Comparison of ENCODE assay signal across 16 cellular contexts in the genomic region with DNA sequence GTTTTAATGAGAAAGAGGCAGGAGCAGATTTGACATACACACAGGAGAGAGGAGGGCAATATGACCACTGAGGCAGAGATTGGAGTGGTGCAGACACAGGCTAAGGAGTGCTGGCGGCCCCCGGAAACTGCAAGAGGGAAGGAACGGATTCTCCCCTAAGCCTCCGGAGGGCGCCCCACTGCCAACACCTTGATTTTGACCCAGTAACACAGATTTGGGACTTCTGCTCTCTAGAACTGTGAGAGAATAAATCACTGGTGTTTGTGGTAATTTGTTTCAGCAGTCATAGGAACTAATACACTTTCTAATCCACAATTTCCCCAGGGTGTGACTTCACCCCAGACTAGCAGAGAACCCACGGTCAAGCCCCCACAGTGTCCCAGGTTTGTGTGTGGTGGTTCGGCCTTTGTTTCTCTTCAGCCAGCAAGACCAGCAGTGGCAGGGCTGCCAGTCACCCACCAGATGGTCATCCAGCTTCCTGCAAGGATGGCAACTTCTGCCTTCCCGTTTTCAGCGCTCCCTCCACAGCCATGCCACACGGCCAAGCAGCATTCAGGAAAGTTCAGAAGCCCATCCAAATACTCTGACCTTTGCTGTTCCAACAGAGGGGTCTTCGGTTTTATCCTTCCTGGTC. TPM values are rescaled to one million over a fixed set of nuclear protein-coding genes. Genes with fewer than 3 reads are reported as not detected.
DNase-seq lines count a peak whose midpoint lies in the region; ATAC-seq and TF ChIP-seq lines count a peak whose summit lies in the region.
"Had no signal": no experiment of that assay in that cellular context is flagged by ENCODE, and none has a peak within 500 bp of the region (broad histone marks: within the 10 kb centered on the region; RNA-seq: fewer than 3 reads in every experiment).

No MANE protein-coding gene starts in this region.

- H3K4me3 Mint-ChIP-seq in activated CD4-positive, alpha-beta T cell treated with anti-CD3 and anti-CD28 coated beads for 36 hours, result no peak overlapping the region
- H3K4me3 Mint-ChIP-seq in osteocyte (ENCODE audit: unreplicated experiment), result no peak overlapping the region

- CTCF ChIA-PET in activated CD4-positive, alpha-beta T cell treated with anti-CD3 and anti-CD28 coated beads for 36 hours (lab: Charles Lee), result interaction anchor here (0.7 to 1.7 kb wide), 5 partner anchors 8 to 1154 kb away, joined by 3 to 7 read pairs (median 3); no protein-coding TSS in a partner anchor

- no peaks in the 10 kb centered on the region for H3K4me1 Mint-ChIP-seq in activated CD4-positive, alpha-beta T cell treated with anti-CD3 and anti-CD28 coated beads for 36 hours
- peaks cover 11% of the 10 kb centered on the region for H3K4me1 Mint-ChIP-seq in osteocyte (ENCODE audit: unreplicated experiment)

- H3K4me3 ChIP-seq in astrocyte of the spinal cord (ENCODE audit: low read depth, low read length), result no peak overlapping the region
- H3K4me3 ChIP-seq: sigmoid colon, thoracic aorta had no signal

- H3K27ac Mint-ChIP-seq in activated CD4-positive, alpha-beta T cell treated with anti-CD3 and anti-CD28 coated beads for 36 hours, result no peak overlapping the region
- H3K27ac Mint-ChIP-seq in osteocyte (ENCODE audit: unreplicated experiment), result no peak overlapping the region

- in situ Hi-C loops in astrocyte of the spinal cord (cut with HindIII; ENCODE audit: low sequenced_read_pairs), result no loop called here

- DNase-seq in activated CD4-positive, alpha-beta T cell treated with anti-CD3 and anti-CD28 coated beads for 36 hours, result peak; percentile 43
- DNase-seq in activated CD4-positive, alpha-beta T cell treated with anti-CD3 and anti-CD28 coated beads for 1 hour, result no peak
- DNase-seq in HuH-7.5 (ENCODE audit: low spot score), result peak; percentile 52
- DNase-seq in astrocyte of the spinal cord (ENCODE audit: low read depth, low spot score), result no peak
- peak; percentile 60 for DNase-seq in osteocyte (ENCODE audit: extremely low spot score, unreplicated experiment)
- DNase-seq in NCI-H2196 treated with DMSO at 0.1 percent for 48 hours (lab: John Stamatoyannopoulos, UW; ENCODE audit: unreplicated experiment), result no peak
- DNase-seq in GM19240 (ENCODE audit: insufficient read length, low spot score), result no peak
- DNase-seq: ACHN; activated CD4-positive, alpha-beta T cell treated with anti-CD3 and anti-CD28 coated beads, Interleukin-2, amount 50 U/mL, for 1 hour; activated gamma-delta T cell; kidney; NCI-H146; NCI-H774; sigmoid colon had no signal

- no peaks in the 10 kb centered on the region for H3K9me3 Mint-ChIP-seq in activated CD4-positive, alpha-beta T cell treated with anti-CD3 and anti-CD28 coated beads for 36 hours (ENCODE audit: low read depth)
- H3K9me3 Mint-ChIP-seq in osteocyte (ENCODE audit: unreplicated experiment), result no peaks in the 10 kb centered on the region

- peak; percentile 30 for TF ChIP-seq CTCF in astrocyte of the spinal cord (IDR thresholded peaks at IDR 0.05; ENCODE audit: low read depth, low read length)
- peak; percentile 28 for TF ChIP-seq CTCF in osteocyte (IDR thresholded peaks at IDR 0.05)

- POLR2A ChIA-PET in activated CD4-positive, alpha-beta T cell treated with anti-CD3 and anti-CD28 coated beads for 36 hours (lab: Charles Lee), result no interaction called here

- intact Hi-C loops in activated CD4-positive, alpha-beta T cell treated with anti-CD3 and anti-CD28 coated beads for 36 hours (cut with DNase I, micrococcal nuclease), result loop anchor here (5.0 kb wide), 1 partner anchor 122 kb away; no protein-coding TSS in a partner anchor

- H3K36me3 Mint-ChIP-seq in activated CD4-positive, alpha-beta T cell treated with anti-CD3 and anti-CD28 coated beads for 36 hours (ENCODE audit: low read depth), result no peaks in the 10 kb centered on the region
- H3K36me3 Mint-ChIP-seq in osteocyte (ENCODE audit: unreplicated experiment), result no peaks in the 10 kb centered on the region

- no peaks in the 10 kb centered on the region for H3K27me3 Mint-ChIP-seq in activated CD4-positive, alpha-beta T cell treated with anti-CD3 and anti-CD28 coated beads for 36 hours
- H3K27me3 Mint-ChIP-seq in osteocyte (ENCODE audit: unreplicated experiment), result peaks cover 2% of the 10 kb centered on the region

- ATAC-seq in activated CD4-positive, alpha-beta T cell treated with anti-CD3 and anti-CD28 coated beads for 36 hours, result no peak
- no peak for ATAC-seq in HG02588 (IDR thresholded peaks at IDR 0.05; ENCODE audit: unreplicated experiment)

RNA-seq across cellular contexts. Expression of a gene that starts 23.6 kb away (rescaled TPM):
- 10 to 100 TPM; 26.2 to 28.4 TPM for total RNA-seq in activated CD4-positive, alpha-beta T cell treated with anti-CD3 and anti-CD28 coated beads for 36 hours
- total RNA-seq in osteocyte, result 262 and 296 TPM in 2 replicates

Comparison
In these comparisons a context has a peak if more than half of its experiments do, and no peak if none do; other contexts are left out.
1. DNase-seq: peak in activated CD4-positive, alpha-beta T cell treated with anti-CD3 and anti-CD28 coated beads for 36 hours (single experiment), HuH-7.5 (single experiment) and osteocyte (single experiment); none in activated CD4-positive, alpha-beta T cell treated with anti-CD3 and anti-CD28 coated beads for 1 hour (single experiment), astrocyte of the spinal cord (single experiment), NCI-H2196 treated with DMSO at 0.1 percent for 48 hours (single experiment) and GM19240 (single experiment).